Comparison of ENCODE assay signal across 8 cellular contexts in the genomic region with DNA sequence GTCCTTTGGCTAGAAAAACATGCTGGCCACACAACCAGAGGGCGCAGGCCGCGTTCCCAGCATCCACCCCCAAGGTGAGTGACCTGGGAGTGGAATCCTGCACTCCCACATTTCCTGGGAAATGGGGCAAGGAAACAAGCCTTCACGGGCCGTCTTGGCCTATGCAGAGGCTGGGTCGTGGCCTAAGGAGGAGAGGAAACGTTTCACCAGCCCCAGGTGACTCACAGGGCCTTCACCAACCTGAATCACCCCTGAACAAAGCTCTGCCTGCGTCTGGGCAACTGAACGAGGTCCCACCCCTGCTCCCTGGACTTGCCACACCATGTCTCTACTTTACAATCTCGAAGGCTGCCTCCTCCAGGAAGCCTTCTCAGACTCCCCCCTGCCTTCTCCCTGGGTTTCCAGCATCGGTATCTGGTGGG. TPM values are rescaled to one million over a fixed set of nuclear protein-coding genes. Genes with fewer than 3 reads are reported as not detected.
A peak's percentile ranks its signal among the peaks of the same experiment; 100 is the strongest.
DNase-seq lines count a peak whose midpoint lies in the region; ATAC-seq and TF ChIP-seq lines count a peak whose summit lies in the region.

No MANE protein-coding gene starts in this region.

- no peak for TF ChIP-seq POLR2A in uterus (IDR thresholded peaks at IDR 0.05)

- ATAC-seq in heart right ventricle = peak in 2 of 8 donors; percentile 2 to 8
- no peak for ATAC-seq in left ventricle myocardium superior
- ATAC-seq in mucosa of descending colon = peak; percentile 60
- no peak for ATAC-seq in GM18502 (IDR thresholded peaks at IDR 0.05; ENCODE audit: poor library complexity, unreplicated experiment)

- peak overlapping the region; percentile 1 to 90 (median 80) for H3K27ac ChIP-seq in heart right ventricle
- peak overlapping the region; percentile 92 to 99 for H3K27ac ChIP-seq in ascending aorta
- peak overlapping the region; percentile 96 to 98 for H3K27ac ChIP-seq in uterus

- H3K4me1 ChIP-seq in heart right ventricle = peaks cover 69 to 100% (median 100%) of the 10 kb centered on the region in 9 donors
- peaks cover 66 to 98% of the 10 kb centered on the region in 2 donors for H3K4me1 ChIP-seq in ascending aorta
- peaks cover 88% of the 10 kb centered on the region for H3K4me1 ChIP-seq in mucosa of descending colon (ENCODE audit: low read depth)
- peaks cover 37 to 55% of the 10 kb centered on the region in 2 donors for H3K4me1 ChIP-seq in uterus

- intact Hi-C loops in heart right ventricle (cut with DNase I) = loop anchor here in 2 of 10 donors (5.0 to 10.0 kb wide), 2 partner anchors 37 to 50 kb away; no protein-coding TSS in a partner anchor
- intact Hi-C loops in left ventricle myocardium superior (cut with micrococcal nuclease) = no loop called here
- intact Hi-C loops in ascending aorta (cut with DNase I) = no loop called here
- intact Hi-C loops in mucosa of descending colon (cut with DNase I, micrococcal nuclease) = no loop called here
- intact Hi-C loops in uterus (cut with DNase I; ENCODE audit: low total_unique reads) = no loop called here

- 62 to 68% methylated on average over 11 of the region's 11 CpGs for WGBS in heart right ventricle, 2 donors

- no peak for DNase-seq in heart right ventricle
- DNase-seq in left ventricle myocardium superior = no peak
- DNase-seq in ascending aorta (ENCODE audit: low spot score in 2 of 2) = peak in 1 of 2 donors; percentile 84
- peak in 1 of 3 donors; percentile 73 for DNase-seq in mucosa of descending colon
- peak in 1 of 2 donors; percentile 72 for DNase-seq in uterus
- no peak for DNase-seq in NCI-H187 treated with DMSO at 0.1 percent for 48 hours (lab: John Stamatoyannopoulos, UW)
- no peak for DNase-seq in HuH-7 (ENCODE audit: low spot score)

- no peaks in the 10 kb centered on the region for H3K9me3 ChIP-seq in heart right ventricle
- no peaks in the 10 kb centered on the region for H3K9me3 ChIP-seq in ascending aorta
- no peaks in the 10 kb centered on the region for H3K9me3 ChIP-seq in mucosa of descending colon
- no peaks in the 10 kb centered on the region for H3K9me3 ChIP-seq in uterus

- no peaks in the 10 kb centered on the region for H3K27me3 ChIP-seq in heart right ventricle
- no peaks in the 10 kb centered on the region for H3K27me3 ChIP-seq in ascending aorta
- H3K27me3 ChIP-seq in uterus = no peaks in the 10 kb centered on the region

- peaks cover 0 to 73% (median 0%) of the 10 kb centered on the region in 9 donors for H3K36me3 ChIP-seq in heart right ventricle
- H3K36me3 ChIP-seq in ascending aorta = peaks cover 13 to 19% of the 10 kb centered on the region in 2 donors
- no peaks in the 10 kb centered on the region for H3K36me3 ChIP-seq in mucosa of descending colon (ENCODE audit: low read depth)
- H3K36me3 ChIP-seq in uterus = no peaks in the 10 kb centered on the region

- TF ChIP-seq CTCF in heart right ventricle (IDR thresholded peaks at IDR 0.05) (no peak), ascending aorta (IDR thresholded peaks at IDR 0.05) (no peak), mucosa of descending colon (IDR thresholded peaks at IDR 0.05) (no peak), uterus (IDR thresholded peaks at IDR 0.05) (no peak)

- H3K4me3 ChIP-seq in heart right ventricle (no peak overlapping the region), ascending aorta (peak overlapping the region in 1 of 2 donors; percentile 54), mucosa of descending colon (no peak overlapping the region), uterus (no peak overlapping the region)

RNA-seq across cellular contexts. Expression of a gene that starts 13.2 kb away (rescaled TPM):
- 100 to 1,000 TPM; 132 to 345 (median 189) TPM for total RNA-seq in heart right ventricle
- polyA plus RNA-seq in heart right ventricle = 100 to 1,000 TPM; 134 to 243 TPM
- 161 TPM for total RNA-seq in left ventricle myocardium superior
- total RNA-seq in ascending aorta = 1,114 TPM
- total RNA-seq in mucosa of descending colon = 100 to 1,000 TPM; 501 to 831 (median 599) TPM
- total RNA-seq in uterus = 1,000 to 10,000 TPM in 1 of 4 donors, 100 to 1,000 TPM in 3; 215 to 1,171 (median 400) TPM
